In genomic region chr4:139963708-139964107, GRCh38 we compare ENCODE assay signal across 20 cellular contexts.
"Had no signal": no experiment of that assay in that cellular context is flagged by ENCODE, and none has a peak within 500 bp of the region (broad histone marks: within the 10 kb centered on the region; RNA-seq: fewer than 3 reads in every experiment).

No MANE protein-coding gene starts in this region.

- H3K36me3 ChIP-seq: SJSA1 had no signal

- DNase-seq: KBM-7, MV-4-11, NCI-H1048, NCI-H1105, NCI-H1417, NCI-H1436 treated with DMSO at 0.1 percent for 48 hours, NCI-H187, NCI-H2029, NCI-H2081 treated with DMSO at 0.1 percent for 48 hours, NCI-H2171, NCI-H226, NCI-H524, NCI-H526 treated with DMSO at 0.1 percent for 48 hours, NCI-H774, Right ventricle myocardium superior, RPMI8226, SIG-M5 had no signal

- H3K27me3 ChIP-seq: SJSA1 had no signal

- H3K27ac ChIP-seq: SJSA1, SK-N-MC had no signal

- FAIRE-seq: RCC 7860 had no signal

- H3K4me3 ChIP-seq: SJSA1, SK-N-MC had no signal

- H3K9me3 ChIP-seq: SJSA1 had no signal
